ENCODE assay signal across 8 cellular contexts in the genomic region with DNA sequence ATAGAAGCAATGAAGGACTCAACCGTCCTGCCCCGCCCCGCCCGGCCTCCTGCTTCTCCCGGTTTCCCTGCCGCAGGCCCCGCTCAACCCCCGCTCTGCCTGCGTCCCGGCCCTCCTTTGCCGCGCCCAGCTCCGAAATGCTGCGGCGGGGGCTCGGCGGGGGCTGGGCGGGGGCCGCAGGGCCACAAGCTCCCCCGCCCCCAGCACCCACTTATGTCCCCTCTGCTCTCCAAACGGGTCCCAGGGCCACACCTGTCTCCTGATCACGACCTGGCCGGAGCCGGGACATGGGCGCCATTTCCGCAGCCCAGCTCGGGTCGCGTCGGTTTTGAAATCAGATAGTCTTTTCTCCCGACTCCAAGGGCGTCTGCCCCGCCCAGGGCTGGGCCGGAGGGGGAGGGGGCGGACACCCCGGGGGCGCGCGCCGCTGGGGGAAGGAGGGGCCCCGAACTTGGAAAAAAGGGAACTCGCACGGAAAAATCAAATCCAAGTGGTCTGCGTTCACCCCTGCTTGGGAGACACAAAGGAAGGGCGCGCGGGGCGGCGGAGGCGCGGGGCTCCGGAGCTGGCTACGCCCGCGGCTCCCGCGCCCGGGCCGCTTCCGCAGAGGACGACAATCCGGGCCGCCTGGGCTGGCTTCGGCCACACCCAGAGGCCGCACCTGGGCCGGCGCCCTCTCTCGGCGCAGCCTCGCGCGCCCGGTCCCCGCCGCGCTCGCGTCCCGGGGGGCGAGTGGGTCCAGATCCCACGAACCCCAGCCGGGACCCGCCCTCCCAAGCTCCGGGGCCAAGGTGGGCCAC.
DNase-seq lines count a peak whose midpoint lies in the region; ATAC-seq and TF ChIP-seq lines count a peak whose summit lies in the region.

No MANE protein-coding gene starts in this region.

- H3K18ac ChIP-seq in H9 (ENCODE audit: insufficient read length, low read depth, low read length) = peak overlapping the region; percentile 88

- H2AFZ ChIP-seq in H9 (ENCODE audit: low read length) = no peak overlapping the region

- H4K5ac ChIP-seq in H9 (ENCODE audit: insufficient read length, low read depth, low read length) = no peak overlapping the region

- H3K4me3 Mint-ChIP-seq in H9 (peak overlapping the region; percentile 92 to 94), WTC11 (peak overlapping the region; percentile 91)

- no peak overlapping the region for H2AK5ac ChIP-seq in H9 (ENCODE audit: insufficient read length, low read length)

- H2BK15ac ChIP-seq in H9 (ENCODE audit: low read depth, low read length) = no peak overlapping the region

- TF ChIP-seq CTCF in H9 (conservative IDR thresholded peaks at IDR 0.05) = 0 out of 3 replicates have a peak, but pooled peaks have one; percentile 24
- TF ChIP-seq CTCF in WTC11 (IDR thresholded peaks at IDR 0.05) = no peak

- H3K9me3 ChIP-seq in H9 (ENCODE audit: control insufficient read depth, low read depth, low read length) = no peaks in the 10 kb centered on the region

- peaks cover 16% of the 10 kb centered on the region for H3K27me3 Mint-ChIP-seq in H9 (ENCODE audit: low read depth)
- peaks cover 7% of the 10 kb centered on the region for H3K27me3 Mint-ChIP-seq in WTC11 (ENCODE audit: low read depth)

- peak overlapping the region; percentile 59 for H3K4me2 ChIP-seq in H9 (ENCODE audit: insufficient read depth, insufficient read length, low read length)

- H3K4me1 Mint-ChIP-seq in H9 (peaks cover 13 to 17% of the 10 kb centered on the region in 2 experiments), WTC11 (peaks cover 21% of the 10 kb centered on the region)

- no peaks in the 10 kb centered on the region for H4K20me1 ChIP-seq in H9 (ENCODE audit: control insufficient read depth, insufficient read depth, insufficient read length)

- H2BK12ac ChIP-seq in H9 (ENCODE audit: insufficient read length, low read depth, low read length) = no peak overlapping the region

- no peak overlapping the region for H2BK20ac ChIP-seq in H9 (ENCODE audit: low read depth, low read length, poor library complexity, severe bottlenecking)

- no peak overlapping the region for H2BK120ac ChIP-seq in H9 (ENCODE audit: low read depth, low read length, poor library complexity, severe bottlenecking)

- H3T11ph ChIP-seq in H9 (ENCODE audit: low read length) = no peak overlapping the region

- no peak overlapping the region for H3K56ac ChIP-seq in H9 (ENCODE audit: insufficient read length, low read depth, low read length)

- no peaks in the 10 kb centered on the region for H3K79me2 ChIP-seq in H9 (ENCODE audit: insufficient read depth, low read length)

- H3K23ac ChIP-seq in H9 (ENCODE audit: insufficient read length, low read depth, low read length) = no peak overlapping the region

- H3K36me3 Mint-ChIP-seq in H9 (ENCODE audit: insufficient read depth in 1 of 3, low read depth in 3 of 3) = peaks cover 0 to 18% (median 0%) of the 10 kb centered on the region in 3 experiments; a peak in 4 of 7 replicates
- H3K36me3 Mint-ChIP-seq in WTC11 = no peaks in the 10 kb centered on the region

- H3K4me1 ChIP-seq in H9 (ENCODE audit: insufficient read depth, low read length) = no peaks in the 10 kb centered on the region

- peak overlapping the region; percentile 99 to 100 (median 99) for H3K27ac Mint-ChIP-seq in H9
- H3K27ac Mint-ChIP-seq in WTC11 = peak overlapping the region; percentile 99

- no CpG with 5 or more reads among the region's 84 CpGs for WGBS in H9 (ENCODE audit: extremely low coverage, insufficient read length, low lambda C conversion rate)

- peaks cover 8% of the 10 kb centered on the region for H3K23me2 ChIP-seq in H9 (ENCODE audit: insufficient read length, low read depth, low read length, poor library complexity, severe bottlenecking)

- H4K8ac ChIP-seq in H9 (replicated peaks; ENCODE audit: insufficient read length, low read depth, low read length) = no peak overlapping the region

- H3K79me1 ChIP-seq in H9 (ENCODE audit: insufficient read depth, low read depth, low read length, poor library complexity, severe bottlenecking) = no peaks in the 10 kb centered on the region

- peak overlapping the region; percentile 65 for H3K9ac ChIP-seq in H9 (ENCODE audit: extremely low read depth, insufficient read length, low read length)

- H2BK5ac ChIP-seq in H9 (ENCODE audit: insufficient read length, low read length) = no peak overlapping the region

- H4K91ac ChIP-seq in H9 (ENCODE audit: insufficient read length, low read depth, low read length) = no peak overlapping the region

- H3K27me3 ChIP-seq in H9 (ENCODE audit: insufficient read depth, low read length) = no peaks in the 10 kb centered on the region

- POLR2A ChIA-PET in WTC11 (lab: Charles Lee) = interaction anchor here (0.7 to 2.6 kb wide), 8 partner anchors 11 to 806 kb away, joined by 3 to 31 read pairs (median 3); a partner anchor contains a TSS

- peak overlapping the region; percentile 6 for H3K27ac ChIP-seq in H9 (ENCODE audit: insufficient read length, low read depth, low read length)

- peak; percentile 48 for ATAC-seq in WTC11

- CTCF ChIA-PET in WTC11 (lab: Charles Lee) = interaction anchor here (1.0 to 2.6 kb wide), 6 partner anchors 12 to 216 kb away, joined by 3 to 12 read pairs (median 6); a partner anchor contains a TSS

- H3K4ac ChIP-seq in H9 (ENCODE audit: low read depth, low read length) = no peak overlapping the region

- H3K9me3 Mint-ChIP-seq in H9 (no peaks in the 10 kb centered on the region), WTC11 (no peaks in the 10 kb centered on the region)

- peak overlapping the region; percentile 76 for H3K14ac ChIP-seq in H9 (ENCODE audit: insufficient read depth, low read length)

- DNase-seq in EL (peak; percentile 76), H9 (peak; percentile 68), NCI-H128 (lab: John Stamatoyannopoulos, UW; ENCODE audit: unreplicated experiment) (peak; percentile 28), WTC11 (ENCODE audit: low spot score) (peak; percentile 69), cerebellar cortex (ENCODE audit: low spot score) (peak; percentile 43), kidney tubule cell (ENCODE audit: low spot score) (peak; percentile 67), inferior parietal cortex (ENCODE audit: extremely low spot score) (no peak)
- DNase-seq in stimulated activated CD4-positive, alpha-beta T cell treated with anti-CD3 and anti-CD28 coated beads, Interleukin-1b, Interleukin-23, amount 100 ng/mL, for 24 hours (ENCODE audit: low read depth in 4 of 4, low spot score in 1 of 4) = peak; percentile 10 to 55 (median 20)

TF ChIP-seq in WTC11, 78 proteins besides CTCF, POLR2A, EP300 and RAD21 (continues in another document):
- TF ChIP-seq, protein P1, sequence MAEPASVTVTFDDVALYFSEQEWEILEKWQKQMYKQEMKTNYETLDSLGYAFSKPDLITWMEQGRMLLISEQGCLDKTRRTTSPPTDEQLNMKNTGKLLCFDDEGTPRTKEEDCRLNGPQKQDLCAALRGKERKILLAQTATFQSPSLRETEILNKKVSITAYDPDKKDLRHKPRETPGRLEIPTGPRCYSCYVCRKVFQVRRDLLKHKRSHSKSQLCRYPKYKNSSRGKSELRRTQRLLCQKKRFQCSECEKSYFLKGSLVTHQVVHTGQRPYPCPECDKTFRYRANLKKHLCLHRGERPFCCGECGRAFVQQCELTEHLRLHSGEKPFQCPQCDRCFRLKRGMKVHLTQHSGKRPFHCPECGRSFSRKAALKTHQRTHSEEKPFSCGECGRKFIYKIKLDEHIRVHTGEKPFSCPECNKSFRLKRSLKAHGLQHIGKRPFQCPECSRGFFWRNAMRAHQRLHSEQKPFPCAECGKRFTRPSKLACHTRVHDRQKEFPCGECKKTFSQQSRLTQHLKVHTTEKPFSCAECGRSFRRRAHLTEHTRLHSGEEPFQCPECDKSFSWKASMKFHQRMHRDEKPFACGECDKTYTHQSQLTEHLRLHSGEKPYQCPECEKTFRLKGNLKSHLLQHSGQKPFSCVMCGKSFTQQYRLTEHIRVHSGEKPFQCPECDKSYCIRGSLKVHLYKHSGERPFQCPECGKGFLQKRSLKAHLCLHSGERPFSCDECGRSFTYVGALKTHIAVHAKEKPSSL (CRISPR knock-in tag; conservative IDR thresholded peaks at IDR 0.05) = no peak
- TF ChIP-seq NR3C1 (CRISPR knock-in tag; conservative IDR thresholded peaks at IDR 0.05; ENCODE audit: low read depth) (no peak), IRF2 (CRISPR knock-in tag; IDR thresholded peaks at IDR 0.05; ENCODE audit: borderline replicate concordance, low read depth) (no peak), ETV6 (CRISPR knock-in tag; IDR thresholded peaks at IDR 0.05) (no peak), FOXP1 (CRISPR knock-in tag; IDR thresholded peaks at IDR 0.05; ENCODE audit: borderline replicate concordance) (no peak), CREB1 (CRISPR knock-in tag; IDR thresholded peaks at IDR 0.05) (no peak), ZNF219 (CRISPR knock-in tag; IDR thresholded peaks at IDR 0.05; ENCODE audit: borderline replicate concordance) (0 out of 2 replicates have a peak, but pooled peaks have one; percentile 22)
- TF ChIP-seq, protein P2, sequence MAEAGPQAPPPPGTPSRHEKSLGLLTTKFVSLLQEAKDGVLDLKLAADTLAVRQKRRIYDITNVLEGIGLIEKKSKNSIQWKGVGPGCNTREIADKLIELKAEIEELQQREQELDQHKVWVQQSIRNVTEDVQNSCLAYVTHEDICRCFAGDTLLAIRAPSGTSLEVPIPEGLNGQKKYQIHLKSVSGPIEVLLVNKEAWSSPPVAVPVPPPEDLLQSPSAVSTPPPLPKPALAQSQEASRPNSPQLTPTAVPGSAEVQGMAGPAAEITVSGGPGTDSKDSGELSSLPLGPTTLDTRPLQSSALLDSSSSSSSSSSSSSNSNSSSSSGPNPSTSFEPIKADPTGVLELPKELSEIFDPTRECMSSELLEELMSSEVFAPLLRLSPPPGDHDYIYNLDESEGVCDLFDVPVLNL (CRISPR knock-in tag; IDR thresholded peaks at IDR 0.05; ENCODE audit: borderline replicate concordance, low read depth) = no peak
- TF ChIP-seq, protein P3, sequence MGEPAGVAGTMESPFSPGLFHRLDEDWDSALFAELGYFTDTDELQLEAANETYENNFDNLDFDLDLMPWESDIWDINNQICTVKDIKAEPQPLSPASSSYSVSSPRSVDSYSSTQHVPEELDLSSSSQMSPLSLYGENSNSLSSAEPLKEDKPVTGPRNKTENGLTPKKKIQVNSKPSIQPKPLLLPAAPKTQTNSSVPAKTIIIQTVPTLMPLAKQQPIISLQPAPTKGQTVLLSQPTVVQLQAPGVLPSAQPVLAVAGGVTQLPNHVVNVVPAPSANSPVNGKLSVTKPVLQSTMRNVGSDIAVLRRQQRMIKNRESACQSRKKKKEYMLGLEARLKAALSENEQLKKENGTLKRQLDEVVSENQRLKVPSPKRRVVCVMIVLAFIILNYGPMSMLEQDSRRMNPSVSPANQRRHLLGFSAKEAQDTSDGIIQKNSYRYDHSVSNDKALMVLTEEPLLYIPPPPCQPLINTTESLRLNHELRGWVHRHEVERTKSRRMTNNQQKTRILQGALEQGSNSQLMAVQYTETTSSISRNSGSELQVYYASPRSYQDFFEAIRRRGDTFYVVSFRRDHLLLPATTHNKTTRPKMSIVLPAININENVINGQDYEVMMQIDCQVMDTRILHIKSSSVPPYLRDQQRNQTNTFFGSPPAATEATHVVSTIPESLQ (CRISPR knock-in tag; IDR thresholded peaks at IDR 0.05) = no peak
